ENCODE assay signal across 23 cellular contexts in genomic region chr9:134395002-134395517, GRCh38.
DNase-seq lines count a peak whose midpoint lies in the region; ATAC-seq, FAIRE-seq and TF ChIP-seq lines count a peak whose summit lies in the region.
"Had no signal": no experiment of that assay in that cellular context is flagged by ENCODE, and none has a peak within 500 bp of the region (broad histone marks: within the 10 kb centered on the region; RNA-seq: fewer than 3 reads in every experiment).

No MANE protein-coding gene starts in this region.

- intact Hi-C loops in A673 (cut with micrococcal nuclease; ENCODE audit: unreplicated experiment): no loop called here
- intact Hi-C loops in CD4-positive, alpha-beta memory T cell (cut with micrococcal nuclease): loop anchor here (5.0 to 10.0 kb wide), 2 partner anchors 68 to 330 kb away; partner anchors contain the start of genes BRD3 and RXRA
- intact Hi-C loops in GM12878 (cut with micrococcal nuclease; ENCODE audit: unreplicated experiment): loop anchor here (5.0 kb wide), 1 partner anchor 47 kb away; no protein-coding TSS in a partner anchor
- intact Hi-C loops in PC-9 (cut with micrococcal nuclease; ENCODE audit: unreplicated experiment): no loop called here

- no peaks in the 10 kb centered on the region for H4K20me1 ChIP-seq in GM12878 (ENCODE audit: control insufficient read depth, insufficient read depth)
- H4K20me1 ChIP-seq in PC-9 (ENCODE audit: insufficient read depth): peaks cover 9% of the 10 kb centered on the region

- H3K9me2 ChIP-seq in PC-9 (ENCODE audit: insufficient read depth): no peaks in the 10 kb centered on the region

- in situ Hi-C loops in GM12878 (cut with MboI): no loop called here

- H3K9me3 ChIP-seq in A673 (ENCODE audit: low read depth, low read length, poor library complexity, severe bottlenecking) (peaks cover 12% of the 10 kb centered on the region), GM12878 (replicated peaks; ENCODE audit: control insufficient read depth, insufficient read depth, low read length) (peaks cover 9% of the 10 kb centered on the region), PC-9 (ENCODE audit: insufficient read depth, low read depth) (peaks cover 5% of the 10 kb centered on the region; the same call in 1 of the 2 replicates)
- peaks cover 0 to 5% of the 10 kb centered on the region in 2 donors for H3K9me3 ChIP-seq in CD4-positive, alpha-beta memory T cell (ENCODE audit: control insufficient read depth in 1 of 2, low read length in 2 of 2)

- H3K27me3 Mint-ChIP-seq in CD4-positive, alpha-beta memory T cell: no peaks in the 10 kb centered on the region
- H3K27me3 Mint-ChIP-seq in naive thymus-derived CD8-positive, alpha-beta T cell: no peaks in the 10 kb centered on the region
- H3K27me3 Mint-ChIP-seq: type B pancreatic cell had no signal

- H3K27ac Mint-ChIP-seq in CD4-positive, alpha-beta memory T cell: peak overlapping the region; percentile 57 to 98 (median 93)
- H3K27ac Mint-ChIP-seq in naive thymus-derived CD8-positive, alpha-beta T cell: peak overlapping the region in 9 of 10 donors; percentile 82 to 97 (median 94)
- H3K27ac Mint-ChIP-seq: mesothelial cell of epicardium, type B pancreatic cell had no signal

- H3K9me3 Mint-ChIP-seq in CD4-positive, alpha-beta memory T cell: peaks cover 0 to 5% (median 3%) of the 10 kb centered on the region in 8 donors
- H3K9me3 Mint-ChIP-seq in naive thymus-derived CD8-positive, alpha-beta T cell: peaks cover 0 to 10% (median 3%) of the 10 kb centered on the region in 9 donors
- H3K9me3 Mint-ChIP-seq: mesothelial cell of epicardium, type B pancreatic cell had no signal

- SMC1A ChIA-PET in GM12878 (lab: Charles Lee; ENCODE audit: uncharacterized antibody, unreplicated experiment): interaction anchor here (1.8 to 2.4 kb wide), 3 partner anchors 9 to 48 kb away, joined by 4 to 21 read pairs (median 7); no protein-coding TSS in a partner anchor

- no peak overlapping the region for H3K4me3 ChIP-seq in A673 (ENCODE audit: low read depth, low read length, poor library complexity, severe bottlenecking)
- no peak overlapping the region for H3K4me3 ChIP-seq in CD4-positive, alpha-beta memory T cell (ENCODE audit: low read length in 2 of 2)
- H3K4me3 ChIP-seq in GM12878: peak overlapping the region; percentile 65
- no peak overlapping the region for H3K4me3 ChIP-seq in PC-9
- H3K4me3 ChIP-seq: cardiac muscle cell had no signal

- H3K36me3 ChIP-seq in A673 (ENCODE audit: insufficient read depth, low read length, poor library complexity, severe bottlenecking) (no peaks in the 10 kb centered on the region), GM12878 (ENCODE audit: control insufficient read depth in 2 of 2, insufficient read depth in 2 of 2, low read length in 1 of 2) (peaks cover 3 to 11% of the 10 kb centered on the region in 2 experiments; a peak in 2 of 4 replicates), PC-9 (ENCODE audit: low read depth) (no peaks in the 10 kb centered on the region)
- H3K36me3 ChIP-seq in CD4-positive, alpha-beta memory T cell (ENCODE audit: insufficient read depth, low read length): no peaks in the 10 kb centered on the region
- H3K36me3 ChIP-seq: cardiac muscle cell had no signal

- RAD21 ChIA-PET in GM12878 (lab: Charles Lee; ENCODE audit: unreplicated experiment): interaction anchor here (1.2 to 2.2 kb wide), 5 partner anchors 9 to 48 kb away, joined by 4 to 11 read pairs (median 7); no protein-coding TSS in a partner anchor

- H3K4me1 ChIP-seq in A673 (ENCODE audit: insufficient read depth, low read length, poor library complexity, severe bottlenecking) (peaks cover 19% of the 10 kb centered on the region), GM12878 (ENCODE audit: control insufficient read depth, insufficient read depth, low read length) (peaks cover 57% of the 10 kb centered on the region), PC-9 (replicated peaks; ENCODE audit: insufficient read depth) (no peaks in the 10 kb centered on the region)
- peaks cover 82% of the 10 kb centered on the region for H3K4me1 ChIP-seq in CD4-positive, alpha-beta memory T cell (ENCODE audit: insufficient read depth, low read length)

- peak overlapping the region; percentile 76; the same call in 1 of the 2 replicates for H3K9ac ChIP-seq in GM12878 (ENCODE audit: control insufficient read depth, insufficient read depth, low read length)
- H3K9ac ChIP-seq: KMS-11 had no signal

- FAIRE-seq in GM12878 (lab: Jason Lieb, UNC): no peak
- FAIRE-seq: keratinocyte had no signal

- no peaks in the 10 kb centered on the region for H3K27me3 ChIP-seq in A673 (replicated peaks; ENCODE audit: insufficient read depth, low read depth, low read length, poor library complexity)
- no peaks in the 10 kb centered on the region for H3K27me3 ChIP-seq in CD4-positive, alpha-beta memory T cell (ENCODE audit: insufficient read depth, low read length)
- no peaks in the 10 kb centered on the region for H3K27me3 ChIP-seq in GM12878 (replicated peaks in 1 of 2; ENCODE audit: control insufficient read depth in 2 of 2, insufficient read depth in 2 of 2, low read length in 1 of 2)
- H3K27me3 ChIP-seq in PC-9 (ENCODE audit: insufficient read depth, low read depth): no peaks in the 10 kb centered on the region
- H3K27me3 ChIP-seq: cardiac muscle cell had no signal

- H3K27ac ChIP-seq in A673 (ENCODE audit: low read depth, low read length, poor library complexity, severe bottlenecking): peak overlapping the region; percentile 76
- peak overlapping the region; percentile 97 for H3K27ac ChIP-seq in CD4-positive, alpha-beta memory T cell (ENCODE audit: low read depth, low read length)
- peak overlapping the region; percentile 85 for H3K27ac ChIP-seq in GM12878 (ENCODE audit: control insufficient read depth, insufficient read depth)
- no peak overlapping the region for H3K27ac ChIP-seq in PC-9
- H3K27ac ChIP-seq: cardiac muscle cell, KMS-11 had no signal

- H2AFZ ChIP-seq in GM12878 (ENCODE audit: control insufficient read depth, low read depth, low read length) (no peak overlapping the region), PC-9 (no peak overlapping the region)

- peaks cover 37 to 84% (median 60%) of the 10 kb centered on the region in 4 donors for H3K4me1 Mint-ChIP-seq in CD4-positive, alpha-beta memory T cell
- H3K4me1 Mint-ChIP-seq in naive thymus-derived CD8-positive, alpha-beta T cell: peaks cover 25 to 83% (median 73%) of the 10 kb centered on the region in 4 donors

- no peaks in the 10 kb centered on the region for H3K36me3 Mint-ChIP-seq in CD4-positive, alpha-beta memory T cell
- H3K36me3 Mint-ChIP-seq in naive thymus-derived CD8-positive, alpha-beta T cell: no peaks in the 10 kb centered on the region
- H3K36me3 Mint-ChIP-seq: mesothelial cell of epicardium, type B pancreatic cell had no signal

- no peak for TF ChIP-seq RAD21 in GM12878 (IDR thresholded peaks at IDR 0.05; ENCODE audit: insufficient read depth, low read depth, low read length)

- H3K4me2 ChIP-seq in GM12878 (ENCODE audit: control insufficient read depth, insufficient read depth) (peak overlapping the region; percentile 95), PC-9 (no peak overlapping the region)
- H3K4me2 ChIP-seq: KMS-11 had no signal

- H3F3A ChIP-seq in PC-9 (ENCODE audit: insufficient read depth, low read depth): no peaks in the 10 kb centered on the region; the same call in 1 of the 2 replicates

- POLR2A ChIA-PET in A673 (lab: Charles Lee; ENCODE audit: low non-redundant PET): no interaction called here
- POLR2A ChIA-PET in CD4-positive, alpha-beta memory T cell (lab: Charles Lee; ENCODE audit: partially characterized antibody): interaction anchor here (2.7 kb wide), 1 partner anchor 12 kb away, joined by 28 read pairs; no protein-coding TSS in a partner anchor
- POLR2A ChIA-PET in GM12878 (lab: Charles Lee): interaction anchor here (8.8 kb wide), 1 partner anchor 10 kb away, joined by 88 read pairs; no protein-coding TSS in a partner anchor
- POLR2A ChIA-PET in naive thymus-derived CD8-positive, alpha-beta T cell (lab: Charles Lee): interaction anchor here (1.6 to 3.5 kb wide), 2 partner anchors 11 to 62 kb away, joined by 6 to 26 read pairs; no protein-coding TSS in a partner anchor
- POLR2A ChIA-PET in PC-9 (lab: Charles Lee; ENCODE audit: unreplicated experiment): no interaction called here

- TF ChIP-seq CTCF in A673 (conservative IDR thresholded peaks at IDR 0.05; ENCODE audit: low read depth, low read length) (no peak), GM12878 (IDR thresholded peaks at IDR 0.05 in 2 of 3, conservative IDR thresholded peaks at IDR 0.05 in 1 of 3; ENCODE audit: control insufficient read depth in 2 of 3, extremely low read depth in 1 of 3, insufficient read depth in 1 of 3, low read depth in 3 of 3, low read length in 3 of 3) (no peak), PC-9 (conservative IDR thresholded peaks at IDR 0.05) (no peak)

- DNase-seq in A673 (ENCODE audit: low spot score) (no peak), GM12878 (ENCODE audit: low read depth, low spot score) (no peak), NCI-H2107 (lab: John Stamatoyannopoulos, UW) (no peak), PC-9 (no peak), erythroblast (lab: John Stamatoyannopoulos, UW) (no peak), NOMO-1 treated with DMSO at 0.1 percent for 48 hours (lab: John Stamatoyannopoulos, UW; ENCODE audit: unreplicated experiment) (no peak)
- no peak for DNase-seq in CD4-positive, alpha-beta memory T cell
- no peak for DNase-seq in naive thymus-derived CD8-positive, alpha-beta T cell
- DNase-seq: activated CD4-positive, CD25-positive, alpha-beta regulatory T cell treated with anti-CD3 and anti-CD28 coated beads, Interleukin-2, amount 50 U/mL, for 72 hours; activated gamma-delta T cell; amniotic stem cell; effector CD8-positive, alpha-beta T cell; NCI-H1092; NCI-H2081 treated with DMSO at 0.1 percent for 48 hours; NCI-H526; OCI-M1; retina; stimulated activated naive CD4-positive, alpha-beta T cell treated with Interleukin-2 at 50 U/mL for 16 hours had no signal

- no peak for ATAC-seq in GM12878
- no peak for ATAC-seq in naive thymus-derived CD8-positive, alpha-beta T cell

- WGBS in GM12878 (ENCODE audit: insufficient coverage, insufficient replicate concordance, low lambda C conversion rate, missing lambda C conversion rate): 87% methylated on average over 16 of the region's 16 CpGs

- CTCF ChIA-PET in A673 (lab: Charles Lee) (no interaction called here), GM12878 (lab: Yijun Ruan, JAX) (interaction anchor here (2.3 kb wide), 1 partner anchor 12 kb away, joined by 9 read pairs; no protein-coding TSS in a partner anchor), PC-9 (lab: Charles Lee) (interaction anchor here (0.5 kb wide), 1 partner anchor 68 kb away, joined by 3 read pairs; no protein-coding TSS in a partner anchor)
- CTCF ChIA-PET in CD4-positive, alpha-beta memory T cell (lab: Charles Lee; ENCODE audit: partially characterized antibody): interaction anchor here (1.0 to 3.0 kb wide), 3 partner anchors 48 to 224 kb away, joined by 3 to 10 read pairs (median 5); no protein-coding TSS in a partner anchor

- TF ChIP-seq POLR2A in GM12878 (IDR thresholded peaks at IDR 0.05; ENCODE audit: low read depth, low read length) (no peak), erythroblast (IDR thresholded peaks at IDR 0.05; ENCODE audit: low read length) (no peak)

- no TSS peak for BruUV-seq in A673 (replicated peaks; lab: Mats Ljungman, UMichigan)
- no TSS peak for BruUV-seq in GM12878 (replicated peaks; lab: Mats Ljungman, UMichigan)
- no TSS peak for BruUV-seq in PC-9 (replicated peaks; lab: Mats Ljungman, UMichigan)

- no peak for TF ChIP-seq EP300 in GM12878 (IDR thresholded peaks at IDR 0.05; ENCODE audit: borderline replicate concordance in 1 of 2, control insufficient read depth in 1 of 2, low read depth in 2 of 2, low read length in 2 of 2)

- no peak overlapping the region for H3K4me3 Mint-ChIP-seq in CD4-positive, alpha-beta memory T cell
- peak overlapping the region in 2 of 10 donors; percentile 23 to 39 for H3K4me3 Mint-ChIP-seq in naive thymus-derived CD8-positive, alpha-beta T cell
- H3K4me3 Mint-ChIP-seq: mesothelial cell of epicardium, type B pancreatic cell had no signal

- H3K79me2 ChIP-seq in GM12878 (ENCODE audit: control insufficient read depth, insufficient read depth, low read length): peaks cover 78% of the 10 kb centered on the region
- H3K79me2 ChIP-seq in PC-9 (ENCODE audit: low read depth): peaks cover 80% of the 10 kb centered on the region

Comparison
In these comparisons a context has a peak if more than half of its experiments do, and no peak if none do; other contexts are left out.
1. POLR2A ChIA-PET loops: an anchor here in CD4-positive, alpha-beta memory T cell (2.7 kb wide), GM12878 (8.8 kb wide) and naive thymus-derived CD8-positive, alpha-beta T cell (1.6 to 3.5 kb wide); none called in A673 and PC-9.
2. intact Hi-C loops: an anchor here in CD4-positive, alpha-beta memory T cell (5.0 to 10.0 kb wide) and GM12878 (5.0 kb wide); none called in A673 and PC-9.